ENCODE assay signal across 13 cellular contexts in the genomic region with DNA sequence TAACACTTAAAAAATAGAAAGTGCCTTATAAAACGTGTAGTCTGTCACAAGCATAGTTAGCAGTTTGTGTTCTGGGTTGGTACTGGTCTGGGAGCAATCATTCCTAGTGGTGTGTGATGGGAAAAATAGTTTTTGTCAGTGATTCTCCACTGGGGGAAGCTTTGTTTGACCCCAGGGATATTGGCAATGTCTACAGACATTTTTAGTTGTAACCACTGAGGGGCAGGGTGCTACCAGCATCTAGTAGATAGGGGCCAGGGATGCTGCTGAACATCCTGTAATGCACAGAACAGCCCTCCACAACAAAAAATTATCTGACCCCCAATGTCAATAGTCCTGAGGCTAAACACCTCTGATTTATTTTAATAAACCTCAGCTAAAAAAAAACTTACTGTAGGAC. TPM values are rescaled to one million over a fixed set of nuclear protein-coding genes. Genes with fewer than 3 reads are reported as not detected.
DNase-seq lines count a peak whose midpoint lies in the region; ATAC-seq and TF ChIP-seq lines count a peak whose summit lies in the region.
"Had no signal": no experiment of that assay in that cellular context is flagged by ENCODE, and none has a peak within 500 bp of the region (broad histone marks: within the 10 kb centered on the region; RNA-seq: fewer than 3 reads in every experiment).

No MANE protein-coding gene starts in this region.

- H3K27ac ChIP-seq in AG04450 (ENCODE audit: low read depth, low read length) = no peak overlapping the region
- H3K27ac ChIP-seq: foreskin keratinocyte, ovary had no signal

- no peak for ATAC-seq in HG03045 (IDR thresholded peaks at IDR 0.05; ENCODE audit: unreplicated experiment)
- ATAC-seq: foreskin keratinocyte, left lobe of liver had no signal

- no peak overlapping the region for H3K4me3 ChIP-seq in AG04450 (ENCODE audit: low read depth, low read length)
- H3K4me3 ChIP-seq: ovary had no signal

- POLR2A ChIA-PET in AG04450 (lab: Yijun Ruan, JAX) = no interaction called here

- no peaks in the 10 kb centered on the region for H3K9me3 ChIP-seq in AG04450 (ENCODE audit: control insufficient read depth, insufficient read depth, low read length)
- H3K9me3 ChIP-seq: ovary had no signal

- CTCF ChIA-PET in AG04450 (lab: Charles Lee) = interaction anchor here (0.9 to 1.8 kb wide), 4 partner anchors 12 to 561 kb away, joined by 3 to 6 read pairs (median 4); no protein-coding TSS in a partner anchor

- DNase-seq in AG04450 (ENCODE audit: low read depth, low spot score) = no peak
- peak; percentile 15 for DNase-seq in ELR (ENCODE audit: low read depth)
- peak; percentile 69 for DNase-seq in NCI-H69 (lab: John Stamatoyannopoulos, UW)
- DNase-seq in cerebellar cortex (ENCODE audit: low spot score) = peak; percentile 5
- no peak for DNase-seq in activated CD4-positive, alpha-beta T cell treated with anti-CD3 and anti-CD28 coated beads for 1 hour
- no peak for DNase-seq in NCI-H2196 (lab: John Stamatoyannopoulos, UW; ENCODE audit: unreplicated experiment)
- DNase-seq: activated gamma-delta T cell treated with Interleukin-2 at 50 U/mL for 16 hours; AML-193; foreskin keratinocyte; ovary; stimulated activated CD4-positive, alpha-beta T cell treated with anti-CD3 and anti-CD28 coated beads, Interleukin-2, amount 100 ng/mL, for 48 hours had no signal

- TF ChIP-seq CTCF in AG04450 (IDR thresholded peaks at IDR 0.05; ENCODE audit: low read depth, low read length) = 0 out of 2 replicates have a peak, but pooled peaks have one; percentile 0

- no peaks in the 10 kb centered on the region for H3K27me3 ChIP-seq in AG04450 (ENCODE audit: control insufficient read depth, insufficient read depth, low read length)
- H3K27me3 ChIP-seq: ovary had no signal

RNA-seq across cellular contexts. Expression of gene CREB5, which starts 51.6 kb away (rescaled TPM):
- polyA plus RNA-seq in AG04450 (2011; rRNA removed) = 22.1 and 23.3 TPM in 2 replicates
- 52.6 and 68.0 TPM in 2 replicates for polyA minus RNA-seq in AG04450 (2011; rRNA and poly(A)+ RNA removed)

Comparison
In these comparisons a context has a peak if more than half of its experiments do, and no peak if none do; other contexts are left out.
1. DNase-seq: peak in ELR (single experiment), NCI-H69 (single experiment) and cerebellar cortex (single experiment); none in AG04450 (single experiment), activated CD4-positive, alpha-beta T cell treated with anti-CD3 and anti-CD28 coated beads for 1 hour (single experiment) and NCI-H2196 (single experiment).